ENCODE assay signal across 17 cellular contexts in the genomic region with DNA sequence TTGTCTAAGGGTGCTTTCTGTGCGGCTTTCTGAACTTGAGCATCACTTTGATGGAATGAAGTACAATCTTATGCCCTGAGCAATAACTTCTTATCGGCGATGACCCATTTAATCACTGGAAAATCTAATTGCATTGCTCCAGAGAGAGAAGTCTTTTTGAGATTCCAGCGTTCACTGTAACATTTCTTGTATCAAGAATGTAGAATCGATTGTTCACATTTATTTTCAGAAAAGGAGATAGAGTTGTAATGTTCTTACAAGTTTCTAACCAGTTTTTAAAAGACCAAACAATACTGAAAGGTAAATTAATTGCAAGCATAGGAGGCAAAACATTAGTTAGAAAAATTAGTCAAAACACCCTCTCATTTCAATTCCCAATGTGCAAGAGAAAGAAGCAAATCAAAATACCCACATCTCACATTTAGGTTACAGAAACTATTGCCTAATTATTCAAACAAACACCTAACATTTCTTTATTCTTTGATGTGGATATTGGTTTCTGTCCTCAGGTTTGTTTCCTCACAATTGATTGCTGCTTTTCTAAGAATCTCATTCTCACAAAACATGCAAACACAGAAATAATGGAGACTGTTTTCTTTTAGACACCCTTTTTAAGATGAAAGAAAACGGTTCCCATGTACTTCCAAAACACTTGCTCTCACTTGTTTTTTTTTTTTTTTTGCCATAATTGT. TPM values are rescaled to one million over a fixed set of nuclear protein-coding genes. Genes with fewer than 3 reads are reported as not detected.
DNase-seq lines count a peak whose midpoint lies in the region; ATAC-seq, FAIRE-seq and TF ChIP-seq lines count a peak whose summit lies in the region.
"Had no signal": no experiment of that assay in that cellular context is flagged by ENCODE, and none has a peak within 500 bp of the region (broad histone marks: within the 10 kb centered on the region; RNA-seq: fewer than 3 reads in every experiment).

No MANE protein-coding gene starts in this region.

- H3K27me3 ChIP-seq in WERI-Rb-1 (ENCODE audit: insufficient read depth, low read depth, severe bottlenecking) (peaks cover 34% of the 10 kb centered on the region), H1 (replicated peaks in 1 of 4; ENCODE audit: control insufficient read depth in 3 of 4, extremely low read depth in 1 of 4, insufficient read depth in 3 of 4, low read length in 3 of 4) (peaks cover 63 to 97% (median 83%) of the 10 kb centered on the region in 4 experiments)

- H4K8ac ChIP-seq in H1 (ENCODE audit: extremely low read depth, insufficient read depth, low read length): no peak overlapping the region

- peaks cover 0 to 2% of the 10 kb centered on the region in 2 donors for H3K36me3 Mint-ChIP-seq in activated T-cell treated with anti-CD3 and anti-CD28 coated beads, Interleukin-2, amount 50 U/mL, for 72 hours (ENCODE audit: insufficient read depth in 2 of 2)
- H3K36me3 Mint-ChIP-seq in activated T-cell treated with anti-CD3 and anti-CD28 coated beads, Interleukin-2, amount 50 U/mL, for 24 hours (ENCODE audit: low read depth): no peaks in the 10 kb centered on the region
- no peaks in the 10 kb centered on the region for H3K36me3 Mint-ChIP-seq in stimulated activated naive B cell treated with anti-CD40 and anti-IgM and Interleukin-4, amounts not matched to agents 10 μg/mL and 1 μg/mL and 100 μg/mL, for 72 hours

- H3K9me3 ChIP-seq in WERI-Rb-1 (ENCODE audit: severe bottlenecking) (peaks cover 3% of the 10 kb centered on the region), H1 (ENCODE audit: insufficient read depth in 2 of 2, low read depth in 1 of 2, low read length in 1 of 2) (no peaks in the 10 kb centered on the region)
- H3K9me3 ChIP-seq: SJSA1 had no signal

- H3K56ac ChIP-seq in H1 (replicated peaks; ENCODE audit: insufficient read length, low read depth, low read length): no peak overlapping the region

- H4K91ac ChIP-seq in H1 (replicated peaks; ENCODE audit: insufficient read length, low read length): no peak overlapping the region

- no peak overlapping the region for H3K9ac ChIP-seq in H1 (replicated peaks in 1 of 4; ENCODE audit: extremely low read depth in 1 of 4, low read depth in 3 of 4, low read length in 3 of 4)

- TF ChIP-seq POLR2A in H1 (IDR thresholded peaks at IDR 0.05; ENCODE audit: control extremely low read depth in 1 of 2, low read depth in 2 of 2, low read length in 2 of 2): no peak

- TF ChIP-seq CTCF in WERI-Rb-1 (IDR thresholded peaks at IDR 0.05; ENCODE audit: low read depth, low read length): no peak
- TF ChIP-seq CTCF in H1 (IDR thresholded peaks at IDR 0.05; ENCODE audit: control extremely low read depth in 1 of 3, insufficient read depth in 1 of 3, low read depth in 1 of 3, low read length in 3 of 3): no peak

- no peak overlapping the region for H3K27ac Mint-ChIP-seq in activated T-cell treated with anti-CD3 and anti-CD28 coated beads, Interleukin-2, amount 50 U/mL, for 72 hours
- H3K27ac Mint-ChIP-seq in activated T-cell treated with anti-CD3 and anti-CD28 coated beads, Interleukin-2, amount 50 U/mL, for 24 hours: no peak overlapping the region
- H3K27ac Mint-ChIP-seq in stimulated activated naive B cell treated with anti-CD40 and anti-IgM and Interleukin-4, amounts not matched to agents 10 μg/mL and 1 μg/mL and 100 μg/mL, for 72 hours: peak overlapping the region; percentile 14

- H2BK5ac ChIP-seq in H1 (ENCODE audit: low read depth, low read length): no peak overlapping the region

- no peak for ATAC-seq in activated T-cell treated with anti-CD3 and anti-CD28 coated beads, Interleukin-2, amount 50 U/mL, for 72 hours (replicated peaks in 1 of 2)
- no peak for ATAC-seq in stimulated activated naive B cell treated with anti-CD40 and anti-IgM and Interleukin-4, amounts not matched to agents 10 μg/mL and 1 μg/mL and 100 μg/mL, for 72 hours (replicated peaks)
- ATAC-seq in GM18858 (IDR thresholded peaks at IDR 0.05; ENCODE audit: unreplicated experiment): no peak
- ATAC-seq: PC-3 had no signal

- H3K18ac ChIP-seq in H1 (ENCODE audit: extremely low read depth, low read length): no peak overlapping the region

- H3K36me3 ChIP-seq in WERI-Rb-1: no peaks in the 10 kb centered on the region
- peaks cover 0 to 2% (median 0%) of the 10 kb centered on the region in 4 experiments; a peak in 1 of 8 replicates for H3K36me3 ChIP-seq in H1 (ENCODE audit: control insufficient read depth in 2 of 4, insufficient read depth in 4 of 4, low read length in 3 of 4)
- H3K36me3 ChIP-seq: SJSA1 had no signal

- peaks cover 33% of the 10 kb centered on the region for H3K4me1 Mint-ChIP-seq in activated T-cell treated with anti-CD3 and anti-CD28 coated beads, Interleukin-2, amount 50 U/mL, for 72 hours (ENCODE audit: low read depth)
- H3K4me1 Mint-ChIP-seq in activated T-cell treated with anti-CD3 and anti-CD28 coated beads, Interleukin-2, amount 50 U/mL, for 24 hours (ENCODE audit: low read depth): peaks cover 26% of the 10 kb centered on the region
- peaks cover 13 to 35% of the 10 kb centered on the region in 2 donors for H3K4me1 Mint-ChIP-seq in stimulated activated naive B cell treated with anti-CD40 and anti-IgM and Interleukin-4, amounts not matched to agents 10 μg/mL and 1 μg/mL and 100 μg/mL, for 72 hours

- peaks cover 0 to 6% (median 2%) of the 10 kb centered on the region in 4 experiments; a peak in 4 of 7 replicates for H3K4me1 ChIP-seq in H1 (replicated peaks in 1 of 4; ENCODE audit: control insufficient read depth in 3 of 4, insufficient read depth in 4 of 4, low read length in 3 of 4)

- CTCF ChIA-PET in H1 (lab: Charles Lee; ENCODE audit: partially characterized antibody): interaction anchor here (1.2 to 4.7 kb wide), 4 partner anchors 13 to 155 kb away, joined by 3 to 49 read pairs (median 14); a partner anchor contains a TSS

- WGBS in H1 (ENCODE audit: extremely low coverage in 1 of 2, insufficient coverage in 1 of 2, insufficient read length in 1 of 2, insufficient replicate concordance in 2 of 2, low coverage in 1 of 2, low lambda C conversion rate in 2 of 2, missing lambda C conversion rate in 1 of 2), 2 experiments: 48% methylated on average over 6 of the region's 6 CpGs; no CpG with 5 or more reads in 1 of the 2 experiments

- no peak overlapping the region for H4K5ac ChIP-seq in H1 (ENCODE audit: insufficient read length, low read depth, low read length)

- no peak overlapping the region for H3K14ac ChIP-seq in H1 (ENCODE audit: insufficient read length)

- H2AFZ ChIP-seq in H1 (ENCODE audit: low read length): no peak overlapping the region

- peaks cover 0 to 4% of the 10 kb centered on the region in 2 donors for H3K9me3 Mint-ChIP-seq in activated T-cell treated with anti-CD3 and anti-CD28 coated beads, Interleukin-2, amount 50 U/mL, for 72 hours
- peaks cover 2% of the 10 kb centered on the region for H3K9me3 Mint-ChIP-seq in activated T-cell treated with anti-CD3 and anti-CD28 coated beads, Interleukin-2, amount 50 U/mL, for 24 hours
- H3K9me3 Mint-ChIP-seq in stimulated activated naive B cell treated with anti-CD40 and anti-IgM and Interleukin-4, amounts not matched to agents 10 μg/mL and 1 μg/mL and 100 μg/mL, for 72 hours: peaks cover 0 to 3% of the 10 kb centered on the region in 2 donors

- no peak overlapping the region for H2BK12ac ChIP-seq in H1 (ENCODE audit: low read depth, low read length)

- H3K27ac ChIP-seq in WERI-Rb-1 (no peak overlapping the region), H1 (ENCODE audit: low read depth, low read length) (no peak overlapping the region)
- H3K27ac ChIP-seq: SJSA1 had no signal

- peak overlapping the region; percentile 32 to 57 for H3K4me3 Mint-ChIP-seq in activated T-cell treated with anti-CD3 and anti-CD28 coated beads, Interleukin-2, amount 50 U/mL, for 72 hours
- no peak overlapping the region for H3K4me3 Mint-ChIP-seq in activated T-cell treated with anti-CD3 and anti-CD28 coated beads, Interleukin-2, amount 50 U/mL, for 24 hours
- no peak overlapping the region for H3K4me3 Mint-ChIP-seq in stimulated activated naive B cell treated with anti-CD40 and anti-IgM and Interleukin-4, amounts not matched to agents 10 μg/mL and 1 μg/mL and 100 μg/mL, for 72 hours

- H3K23ac ChIP-seq in H1 (ENCODE audit: insufficient read length): no peak overlapping the region

- H4K20me1 ChIP-seq in H1 (replicated peaks in 1 of 2; ENCODE audit: control insufficient read depth in 1 of 2, insufficient read depth in 2 of 2, low read length in 2 of 2): peaks cover 4 to 7% of the 10 kb centered on the region in 2 experiments

- H3K4me2 ChIP-seq in H1 (ENCODE audit: insufficient read depth in 1 of 2, low read depth in 2 of 2, low read length in 2 of 2): peak overlapping the region; percentile 58

- peaks cover 81% of the 10 kb centered on the region for H3K27me3 Mint-ChIP-seq in activated T-cell treated with anti-CD3 and anti-CD28 coated beads, Interleukin-2, amount 50 U/mL, for 72 hours (ENCODE audit: low read depth)
- peaks cover 86% of the 10 kb centered on the region for H3K27me3 Mint-ChIP-seq in activated T-cell treated with anti-CD3 and anti-CD28 coated beads, Interleukin-2, amount 50 U/mL, for 24 hours
- peaks cover 65 to 83% of the 10 kb centered on the region in 2 donors for H3K27me3 Mint-ChIP-seq in stimulated activated naive B cell treated with anti-CD40 and anti-IgM and Interleukin-4, amounts not matched to agents 10 μg/mL and 1 μg/mL and 100 μg/mL, for 72 hours

- H3K4ac ChIP-seq in H1 (replicated peaks; ENCODE audit: insufficient read length, low read depth, low read length): no peak overlapping the region

- no peaks in the 10 kb centered on the region for H3K79me1 ChIP-seq in H1 (ENCODE audit: low read depth, low read length)

- POLR2A ChIA-PET in H1 (lab: Charles Lee; ENCODE audit: partially characterized antibody): interaction anchor here (1.2 to 4.4 kb wide), 2 partner anchors 24 kb away, joined by 3 to 29 read pairs; a partner anchor contains a TSS

- no peak overlapping the region for H2BK120ac ChIP-seq in H1 (replicated peaks; ENCODE audit: low read depth, low read length)

- H2AK5ac ChIP-seq in H1 (ENCODE audit: low read depth, low read length): no peak overlapping the region

- H2BK20ac ChIP-seq in H1 (ENCODE audit: low read length): no peak overlapping the region

- H3K79me2 ChIP-seq in H1 (ENCODE audit: control insufficient read depth in 1 of 2, insufficient read depth in 2 of 2, low read length in 2 of 2): no peaks in the 10 kb centered on the region

- peak overlapping the region; percentile 49 for H3K4me3 ChIP-seq in WERI-Rb-1 (ENCODE audit: low read depth, low read length)
- H3K4me3 ChIP-seq in H1 (ENCODE audit: extremely low read depth in 1 of 4, insufficient read depth in 2 of 4, low read depth in 3 of 4, low read length in 4 of 4): peak overlapping the region in 1 of 4 experiments; percentile 49; a peak in 2 of 8 replicates
- H3K4me3 ChIP-seq: SJSA1 had no signal

- no peak for TF ChIP-seq EP300 in H1 (IDR thresholded peaks at IDR 0.05; ENCODE audit: borderline replicate concordance in 1 of 2, low read depth in 2 of 2, low read length in 2 of 2)

- FAIRE-seq in H1 (lab: Jason Lieb, UNC): no peak

- H3K23me2 ChIP-seq in H1 (ENCODE audit: low read depth, low read length): peaks cover 5% of the 10 kb centered on the region; the same call in 1 of the 2 replicates

- no peak for TF ChIP-seq RAD21 in H1 (IDR thresholded peaks at IDR 0.05 in 1 of 2, conservative IDR thresholded peaks at IDR 0.05 in 1 of 2; ENCODE audit: low read depth in 2 of 2, low read length in 2 of 2)

- no peak overlapping the region for H2BK15ac ChIP-seq in H1 (ENCODE audit: low read length)

- DNase-seq in activated T-cell treated with anti-CD3 and anti-CD28 coated beads, Interleukin-2, amount 50 U/mL, for 72 hours: no peak
- DNase-seq in activated T-cell treated with anti-CD3 and anti-CD28 coated beads, Interleukin-2, amount 50 U/mL, for 24 hours: no peak
- DNase-seq in WERI-Rb-1 (no peak), H1 (ENCODE audit: low read depth in 1 of 2, low spot score in 2 of 2) (no peak)
- DNase-seq in stimulated activated naive B cell treated with anti-CD40 and anti-IgM and Interleukin-4, amounts not matched to agents 10 μg/mL and 1 μg/mL and 100 μg/mL, for 72 hours: no peak
- DNase-seq in stimulated activated naive CD4-positive, alpha-beta T cell treated with Interleukin-2 at 50 U/mL for 16 hours (lab: John Stamatoyannopoulos, UW): no peak
- DNase-seq in activated effector memory CD4-positive, alpha-beta T cell treated with Interleukin-2 at 50 U/mL for 16 hours: no peak
- DNase-seq: DMS53, KG1, NCI-H1436, NCI-H2029, NCI-H2171 treated with DMSO at 0.1 percent for 48 hours, NCI-H748 treated with DMSO at 0.1 percent for 48 hours, PC-3 had no signal

RNA-seq across cellular contexts. Expression of a gene that starts 14.8 kb away (rescaled TPM):
- not detected for total RNA-seq in activated T-cell treated with anti-CD3 and anti-CD28 coated beads, Interleukin-2, amount 50 U/mL, for 72 hours
- 0.09 and 0.13 TPM in 2 replicates for total RNA-seq in H1 (2021; fragmentation: NEBNext Ultra II Directional; extraction: Animal tissue kit (Norgen Biotek cat#: 25700))
- 0.05 and 0.06 TPM in 2 replicates for polyA plus RNA-seq in H1 (2011; rRNA removed)
- 0.10 TPM for polyA plus RNA-seq in H1 (2011; cell fraction: cytosol; rRNA removed)
- polyA plus RNA-seq in H1 (2011; cell fraction: nucleus; rRNA removed): 0.03 TPM
- polyA plus RNA-seq in H1 (2012, experiment 1 of 2): 0.07 to 0.10 TPM in 2 of 4 replicates, not detected in the others
- polyA plus RNA-seq in H1 (2012, experiment 2 of 2): 0.16 TPM
- polyA plus RNA-seq in H1 (2013, experiment 1 of 2): 0.10 TPM
- polyA plus RNA-seq in H1 (2013, experiment 2 of 2): 0.13 TPM
- 0.05 TPM in 1 of 2 replicates, not detected in the other for polyA minus RNA-seq in H1 (2011; rRNA and poly(A)+ RNA removed)
- not detected for polyA minus RNA-seq in H1 (2011; cell fraction: cytosol; rRNA and poly(A)+ RNA removed)
- 0.30 TPM for polyA minus RNA-seq in H1 (2011; cell fraction: nucleus; rRNA and poly(A)+ RNA removed)
- total RNA-seq: A172, PC-3, SJSA1 had no signal

RNA-seq across cellular contexts. Expression of a gene that starts 23.4 kb away (rescaled TPM):
- 10 to 100 TPM; 39.7 to 46.6 TPM for total RNA-seq in activated T-cell treated with anti-CD3 and anti-CD28 coated beads, Interleukin-2, amount 50 U/mL, for 72 hours
- total RNA-seq in H1 (2021; fragmentation: NEBNext Ultra II Directional; extraction: Animal tissue kit (Norgen Biotek cat#: 25700)): 94.5 and 107 TPM in 2 replicates
- 20.1 and 45.4 TPM in 2 replicates for polyA plus RNA-seq in H1 (2011; rRNA removed)
- polyA plus RNA-seq in H1 (2011; cell fraction: cytosol; rRNA removed): 53.2 TPM
- polyA plus RNA-seq in H1 (2011; cell fraction: nucleus; rRNA removed): 18.5 TPM
- polyA plus RNA-seq in H1 (2012, experiment 1 of 2): 45.0 to 56.3 TPM (median 50.3 TPM) in 4 replicates
- 10.3 TPM for polyA plus RNA-seq in H1 (2012, experiment 2 of 2)
- polyA plus RNA-seq in H1 (2013, experiment 1 of 2): 59.4 TPM
- 57.2 TPM for polyA plus RNA-seq in H1 (2013, experiment 2 of 2)
- polyA minus RNA-seq in H1 (2011; rRNA and poly(A)+ RNA removed): 100.0 and 164 TPM in 2 replicates
- polyA minus RNA-seq in H1 (2011; cell fraction: cytosol; rRNA and poly(A)+ RNA removed): 66.6 TPM
- polyA minus RNA-seq in H1 (2011; cell fraction: nucleus; rRNA and poly(A)+ RNA removed): 52.5 TPM

Comparison
In these comparisons a context has a peak if more than half of its experiments do, and no peak if none do; other contexts are left out.
1. H3K4me3 Mint-ChIP-seq: peak in activated T-cell treated with anti-CD3 and anti-CD28 coated beads, Interleukin-2, amount 50 U/mL, for 72 hours (2 of 2); none in activated T-cell treated with anti-CD3 and anti-CD28 coated beads, Interleukin-2, amount 50 U/mL, for 24 hours (single experiment) and stimulated activated naive B cell treated with anti-CD40 and anti-IgM and Interleukin-4, amounts not matched to agents 10 μg/mL and 1 μg/mL and 100 μg/mL, for 72 hours (0 of 2).